9 cellular contexts compared by ENCODE assay signal in genomic region chr19:10404888-10405808, GRCh38. TPM values are rescaled to one million over a fixed set of nuclear protein-coding genes. Genes with fewer than 3 reads are reported as not detected.
DNase-seq lines count a peak whose midpoint lies in the region; ATAC-seq and TF ChIP-seq lines count a peak whose summit lies in the region.
"Had no signal": no experiment of that assay in that cellular context is flagged by ENCODE, and none has a peak within 500 bp of the region (broad histone marks: within the 10 kb centered on the region; RNA-seq: fewer than 3 reads in every experiment).

No MANE protein-coding gene starts in this region.

- no peak for TF ChIP-seq EP300 in tibial nerve (IDR thresholded peaks at IDR 0.05)

- H3K4me3 ChIP-seq in iPS-15b (ENCODE audit: low read depth, low read length) (peak overlapping the region; percentile 97), tibial nerve (peak overlapping the region in 3 of 4 donors; percentile 64 to 85 (median 84))

- no peak for ATAC-seq in GM21360 (IDR thresholded peaks at IDR 0.05; ENCODE audit: unreplicated experiment)
- no peak for ATAC-seq in HG03108 (IDR thresholded peaks at IDR 0.05; ENCODE audit: unreplicated experiment)

- peaks cover 2% of the 10 kb centered on the region for H3K4me1 ChIP-seq in iPS-15b (ENCODE audit: control insufficient read depth, insufficient read depth, low read length)
- H3K4me1 ChIP-seq in tibial nerve, result peaks cover 0 to 45% (median 29%) of the 10 kb centered on the region in 4 donors

- H3K27ac ChIP-seq in tibial nerve, result no peak overlapping the region
- H3K27ac ChIP-seq: pancreas had no signal

- peak overlapping the region; percentile 95 for H3K27ac Mint-ChIP-seq in activated T-helper 2 cell treated with anti-CD3 and anti-CD28 coated beads, Interferon-gamma antibody, Interleukin-2, Interleukin-4, amounts not matched to agents 10 μg/mL and 5 μg/mL and 100 μg/mL, durations not matched to agents 14 hours and 24 hours and 36 hours

- peaks cover 53% of the 10 kb centered on the region for H3K4me1 Mint-ChIP-seq in activated T-helper 2 cell treated with anti-CD3 and anti-CD28 coated beads, Interferon-gamma antibody, Interleukin-2, Interleukin-4, amounts not matched to agents 10 μg/mL and 5 μg/mL and 100 μg/mL, durations not matched to agents 14 hours and 24 hours and 36 hours (ENCODE audit: low read depth)

- H3K36me3 ChIP-seq in iPS-15b (ENCODE audit: control insufficient read depth, insufficient read depth, low read length) (no peaks in the 10 kb centered on the region), tibial nerve (peaks cover 0 to 1% (median 0%) of the 10 kb centered on the region in 3 donors)
- H3K36me3 ChIP-seq: pancreas had no signal

- TF ChIP-seq CTCF in tibial nerve (IDR thresholded peaks at IDR 0.05), result no peak

- no peaks in the 10 kb centered on the region for H3K27me3 Mint-ChIP-seq in activated T-helper 2 cell treated with anti-CD3 and anti-CD28 coated beads, Interferon-gamma antibody, Interleukin-2, Interleukin-4, amounts not matched to agents 10 μg/mL and 5 μg/mL and 100 μg/mL, durations not matched to agents 14 hours and 24 hours and 36 hours (ENCODE audit: low read depth)

- peak overlapping the region; percentile 96 for H3K4me3 Mint-ChIP-seq in activated T-helper 2 cell treated with anti-CD3 and anti-CD28 coated beads, Interferon-gamma antibody, Interleukin-2, Interleukin-4, amounts not matched to agents 10 μg/mL and 5 μg/mL and 100 μg/mL, durations not matched to agents 14 hours and 24 hours and 36 hours (ENCODE audit: low read depth)

- intact Hi-C loops in activated T-helper 2 cell treated with anti-CD3 and anti-CD28 coated beads, Interferon-gamma antibody, Interleukin-2, Interleukin-4, amounts not matched to agents 10 μg/mL and 5 μg/mL and 100 μg/mL, durations not matched to agents 14 hours and 24 hours and 36 hours (cut with micrococcal nuclease), result loop anchor here (1.0 to 10.0 kb wide), 5 partner anchors 7 to 298 kb away; partner anchors contain the start of genes ILF3 and PPAN

- no peaks in the 10 kb centered on the region for H3K9me3 Mint-ChIP-seq in activated T-helper 2 cell treated with anti-CD3 and anti-CD28 coated beads, Interferon-gamma antibody, Interleukin-2, Interleukin-4, amounts not matched to agents 10 μg/mL and 5 μg/mL and 100 μg/mL, durations not matched to agents 14 hours and 24 hours and 36 hours

- WGBS in tibial nerve, 2 donors, result 4 to 5% methylated on average over 34 to 43 of the region's 43 CpGs

- H3K27me3 ChIP-seq in iPS-15b (ENCODE audit: control insufficient read depth, insufficient read depth, low read length) (peaks cover 22% of the 10 kb centered on the region), tibial nerve (peaks cover 0 to 50% of the 10 kb centered on the region in 2 donors)
- H3K27me3 ChIP-seq: pancreas had no signal

- DNase-seq in activated T-cell treated with anti-CD3 and anti-CD28 coated beads for 48 hours (ENCODE audit: low read depth) (peak; percentile 62), activated T-cell treated with anti-CD3 and anti-CD28 coated beads for 4 hours (no peak), tibial nerve (ENCODE audit: low spot score in 2 of 2) (no peak), AG08395 (ENCODE audit: low spot score) (no peak)
- peak; percentile 56 for DNase-seq in activated T-helper 2 cell treated with anti-CD3 and anti-CD28 coated beads, Interferon-gamma antibody, Interleukin-2, Interleukin-4, amounts not matched to agents 10 μg/mL and 5 μg/mL and 100 μg/mL, durations not matched to agents 14 hours and 24 hours and 36 hours (ENCODE audit: low spot score)

- peaks cover 48% of the 10 kb centered on the region for H3K36me3 Mint-ChIP-seq in activated T-helper 2 cell treated with anti-CD3 and anti-CD28 coated beads, Interferon-gamma antibody, Interleukin-2, Interleukin-4, amounts not matched to agents 10 μg/mL and 5 μg/mL and 100 μg/mL, durations not matched to agents 14 hours and 24 hours and 36 hours (ENCODE audit: low read depth)

- no peak overlapping the region for H3K9ac ChIP-seq in iPS-15b (ENCODE audit: low read depth, low read length)

- no peak for TF ChIP-seq POLR2A in tibial nerve (IDR thresholded peaks at IDR 0.05)

- no peaks in the 10 kb centered on the region for H3K9me3 ChIP-seq in iPS-15b (ENCODE audit: control insufficient read depth, insufficient read depth, low read length)
- H3K9me3 ChIP-seq in tibial nerve, result no peaks in the 10 kb centered on the region
- H3K9me3 ChIP-seq: pancreas had no signal

RNA-seq across cellular contexts. Expression of gene CDC37, which starts 1.8 kb away (rescaled TPM):
- 285 and 300 TPM in 2 replicates for total RNA-seq in activated T-helper 2 cell treated with anti-CD3 and anti-CD28 coated beads, Interferon-gamma antibody, Interleukin-2, Interleukin-4, amounts not matched to agents 10 μg/mL and 5 μg/mL and 100 μg/mL, durations not matched to agents 14 hours and 24 hours and 36 hours
- 100 to 1,000 TPM; 127 to 260 (median 155) TPM for total RNA-seq in tibial nerve

RNA-seq across cellular contexts. Expression of gene PDE4A, which starts 15.2 kb away (rescaled TPM):
- total RNA-seq in activated T-helper 2 cell treated with anti-CD3 and anti-CD28 coated beads, Interferon-gamma antibody, Interleukin-2, Interleukin-4, amounts not matched to agents 10 μg/mL and 5 μg/mL and 100 μg/mL, durations not matched to agents 14 hours and 24 hours and 36 hours, result 105 TPM in 2 replicates
- total RNA-seq in tibial nerve, result 10 to 100 TPM in 2 of 4 donors, 1 to 10 TPM in 2; 8.7 to 12.7 (median 10.0) TPM

RNA-seq across cellular contexts. Expression of gene TYK2, which starts 24.8 kb away (rescaled TPM):
- total RNA-seq in activated T-helper 2 cell treated with anti-CD3 and anti-CD28 coated beads, Interferon-gamma antibody, Interleukin-2, Interleukin-4, amounts not matched to agents 10 μg/mL and 5 μg/mL and 100 μg/mL, durations not matched to agents 14 hours and 24 hours and 36 hours, result 250 TPM in 2 replicates
- total RNA-seq in tibial nerve, result 100 to 1,000 TPM; 112 to 166 (median 125) TPM

Comparison
In these comparisons a context has a peak if more than half of its experiments do, and no peak if none do; other contexts are left out.
1. DNase-seq: peak in activated T-cell treated with anti-CD3 and anti-CD28 coated beads for 48 hours (single experiment) and activated T-helper 2 cell treated with anti-CD3 and anti-CD28 coated beads, Interferon-gamma antibody, Interleukin-2, Interleukin-4, amounts not matched to agents 10 μg/mL and 5 μg/mL and 100 μg/mL, durations not matched to agents 14 hours and 24 hours and 36 hours (single experiment); none in activated T-cell treated with anti-CD3 and anti-CD28 coated beads for 4 hours (single experiment), tibial nerve (0 of 2) and AG08395 (single experiment).